8 cellular contexts compared by ENCODE assay signal in genomic region chr12:123149828-123150272, GRCh38. TPM values are rescaled to one million over a fixed set of nuclear protein-coding genes. Genes with fewer than 3 reads are reported as not detected.
DNase-seq lines count a peak whose midpoint lies in the region; ATAC-seq, FAIRE-seq and TF ChIP-seq lines count a peak whose summit lies in the region.

No MANE protein-coding gene starts in this region.

- H3K4me3 ChIP-seq in HepG2 (replicated peaks in 1 of 3; ENCODE audit: insufficient read depth in 1 of 3, low read depth in 2 of 3, low read length in 3 of 3): peak overlapping the region; percentile 72 to 98 (median 95)
- peak overlapping the region; percentile 65 to 85 for H3K4me3 ChIP-seq in tibial artery

- H3K4me1 Mint-ChIP-seq in T-helper 2 cell treated with Interferon-gamma antibody and Interleukin-4, amounts not matched to agents 5 μg/mL and 100 μg/mL, for 36 hours (ENCODE audit: low read depth): peaks cover 24% of the 10 kb centered on the region
- peaks cover 31% of the 10 kb centered on the region for H3K4me1 Mint-ChIP-seq in brain

- H3K4me3 Mint-ChIP-seq in T-helper 2 cell treated with Interferon-gamma antibody and Interleukin-4, amounts not matched to agents 5 μg/mL and 100 μg/mL, for 36 hours: peak overlapping the region; percentile 84
- peak overlapping the region; percentile 75 to 81 (median 80) for H3K4me3 Mint-ChIP-seq in brain

- H3K4me1 ChIP-seq in HepG2 (ENCODE audit: insufficient read depth, low read length): peaks cover 71% of the 10 kb centered on the region
- H3K4me1 ChIP-seq in tibial artery: peaks cover 0 to 19% (median 19%) of the 10 kb centered on the region in 4 donors

- peaks cover 38% of the 10 kb centered on the region for H3K79me2 ChIP-seq in HepG2 (ENCODE audit: insufficient read depth, low read length)

- TF ChIP-seq POLR2A in HepG2 (IDR thresholded peaks at IDR 0.05; ENCODE audit: insufficient read depth in 1 of 2, low read depth in 2 of 2, low read length in 2 of 2): no peak

- CTCF ChIA-PET in HepG2 (lab: Yijun Ruan, JAX; ENCODE audit: low intra/inter-chr PET ratio, low total read pairs): no interaction called here

- H3K27ac ChIP-seq in HepG2 (ENCODE audit: extremely low read length, insufficient read depth, low read length): peak overlapping the region; percentile 49
- H3K27ac ChIP-seq in tibial artery: peak overlapping the region; percentile 76 to 81

- H3K36me3 ChIP-seq in HepG2 (replicated peaks in 1 of 2; ENCODE audit: control insufficient read depth in 1 of 2, insufficient read depth in 2 of 2, low read length in 2 of 2) (no peaks in the 10 kb centered on the region), tibial artery (no peaks in the 10 kb centered on the region)

- intact Hi-C loops in HepG2 (cut with micrococcal nuclease; ENCODE audit: unreplicated experiment): loop anchor here (5.0 kb wide), 1 partner anchor 108 kb away; no protein-coding TSS in a partner anchor
- intact Hi-C loops in tibial artery (cut with DNase I; ENCODE audit: low total_unique reads): loop anchor here (2.0 to 10.0 kb wide), 4 partner anchors 85 to 165 kb away; partner anchors contain the start of genes ARL6IP4, MPHOSPH9 and MTRFR

- POLR2A ChIA-PET in HepG2 (lab: Yijun Ruan, JAX): interaction anchor here (0.6 to 1.7 kb wide), 3 partner anchors 9 to 23 kb away, joined by 4 to 9 read pairs (median 4); no protein-coding TSS in a partner anchor

- peaks cover 15% of the 10 kb centered on the region for H3K36me3 Mint-ChIP-seq in T-helper 2 cell treated with Interferon-gamma antibody and Interleukin-4, amounts not matched to agents 5 μg/mL and 100 μg/mL, for 36 hours (ENCODE audit: low read depth)
- H3K36me3 Mint-ChIP-seq in brain: peaks cover 7% of the 10 kb centered on the region

- TF ChIP-seq EP300 in HepG2 (IDR thresholded peaks at IDR 0.05; ENCODE audit: low read depth in 2 of 2, low read length in 2 of 2) (no peak), HepG2 (CRISPR knock-in tag; IDR thresholded peaks at IDR 0.05; ENCODE audit: borderline replicate concordance) (no peak)

- no peak for DNase-seq in T-helper 2 cell treated with Interferon-gamma antibody and Interleukin-4, amounts not matched to agents 5 μg/mL and 100 μg/mL, for 36 hours (ENCODE audit: low spot score)
- DNase-seq in T-helper 2 cell (no peak), HepG2 (ENCODE audit: low spot score) (no peak), tibial artery (no peak), GF-D8 (lab: John Stamatoyannopoulos, UW) (no peak), middle frontal gyrus (ENCODE audit: extremely low spot score, low spot score) (no peak), DMS 273 treated with DMSO at 0.1 percent for 48 hours (lab: John Stamatoyannopoulos, UW) (no peak)

- no peak for FAIRE-seq in HepG2 (lab: Jason Lieb, UNC)

- 2% methylated on average over 7 of the region's 16 CpGs for WGBS in HepG2 (ENCODE audit: low lambda C conversion rate)

- H3K27ac Mint-ChIP-seq in T-helper 2 cell treated with Interferon-gamma antibody and Interleukin-4, amounts not matched to agents 5 μg/mL and 100 μg/mL, for 36 hours: peak overlapping the region; percentile 16
- H3K27ac Mint-ChIP-seq in brain: peak overlapping the region; percentile 28 to 84 (median 78)

- no peaks in the 10 kb centered on the region for H3K9me3 ChIP-seq in HepG2 (ENCODE audit: low read length)
- H3K9me3 ChIP-seq in tibial artery: no peaks in the 10 kb centered on the region

- H3K27me3 Mint-ChIP-seq in T-helper 2 cell treated with Interferon-gamma antibody and Interleukin-4, amounts not matched to agents 5 μg/mL and 100 μg/mL, for 36 hours (ENCODE audit: low read depth): peaks cover 22% of the 10 kb centered on the region
- H3K27me3 Mint-ChIP-seq in brain: peaks cover 6% of the 10 kb centered on the region

- BruUV-seq in HepG2 (replicated peaks; lab: Mats Ljungman, UMichigan): TSS peak; percentile 45

- H2AFZ ChIP-seq in HepG2 (ENCODE audit: low read length): no peak overlapping the region

- peak overlapping the region; percentile 90 for H3K4me2 ChIP-seq in HepG2 (ENCODE audit: low read depth, low read length)

- H3K9me3 Mint-ChIP-seq in T-helper 2 cell treated with Interferon-gamma antibody and Interleukin-4, amounts not matched to agents 5 μg/mL and 100 μg/mL, for 36 hours: no peaks in the 10 kb centered on the region
- no peaks in the 10 kb centered on the region for H3K9me3 Mint-ChIP-seq in brain

- H3K27me3 ChIP-seq in HepG2 (ENCODE audit: control insufficient read depth in 1 of 2, insufficient read depth in 2 of 2, low read length in 2 of 2): no peaks in the 10 kb centered on the region
- no peaks in the 10 kb centered on the region for H3K27me3 ChIP-seq in tibial artery

- TF ChIP-seq CTCF in brain (conservative IDR thresholded peaks at IDR 0.05): no peak
- TF ChIP-seq CTCF in HepG2 (CRISPR knock-in tag; IDR thresholded peaks at IDR 0.05): no peak
- TF ChIP-seq CTCF in tibial artery (IDR thresholded peaks at IDR 0.05): no peak

- no peaks in the 10 kb centered on the region for H4K20me1 ChIP-seq in HepG2 (ENCODE audit: insufficient read depth, low read length)

- H3K9ac ChIP-seq in HepG2 (ENCODE audit: insufficient read depth, low read depth, low read length): peak overlapping the region; percentile 85

- in situ Hi-C loops in HepG2 (cut with HindIII; ENCODE audit: extremely low pct_ligation_motif_present, low pct_unique_long_range_greater_than_20kb): no loop called here

- peak; percentile 29 for ATAC-seq in HepG2

- no peak for TF ChIP-seq RAD21 in HepG2 (CRISPR knock-in tag; IDR thresholded peaks at IDR 0.05)

TF ChIP-seq in HepG2, 621 proteins besides CTCF, POLR2A, EP300 and RAD21 (continues in another document):
- TF ChIP-seq TCF7 (IDR thresholded peaks at IDR 0.05; ENCODE audit: low read depth) (peak; percentile 63; the same call in 1 of the 2 replicates), ZNF891 (CRISPR knock-in tag; IDR thresholded peaks at IDR 0.05) (0 out of 2 replicates have a peak, but pooled peaks have one; percentile 38), ZBTB49 (CRISPR knock-in tag; IDR thresholded peaks at IDR 0.05; ENCODE audit: borderline replicate concordance) (no peak), UBTF (CRISPR knock-in tag; IDR thresholded peaks at IDR 0.05) (0 out of 2 replicates have a peak, but pooled peaks have one; percentile 10)

RNA-seq across cellular contexts. Expression of gene PITPNM2, which starts 1.0 kb away (rescaled TPM):
- polyA plus RNA-seq in brain (ENCODE audit: insufficient read depth, low read depth, low replicate concordance): 9.0 TPM
- 4.2 and 4.7 TPM in 2 replicates for total RNA-seq in HepG2 (2016; rRNA removed; fragmentation: Illumina TruSeq; extraction: Trizol)
- total RNA-seq in HepG2 (2016; cell fraction: cytosol; rRNA removed; fragmentation: Illumina TruSeq; extraction: Trizol; ENCODE audit: low read depth): 2.8 and 3.0 TPM in 2 replicates
- total RNA-seq in HepG2 (2016; cell fraction: insoluble cytoplasmic fraction; rRNA removed; fragmentation: Illumina TruSeq; extraction: Trizol): 4.4 and 4.6 TPM in 2 replicates
- total RNA-seq in HepG2 (2016; cell fraction: membrane; rRNA removed; fragmentation: Illumina TruSeq; extraction: Trizol): 4.6 and 5.9 TPM in 2 replicates
- 8.8 and 10.6 TPM in 2 replicates for total RNA-seq in HepG2 (2016; cell fraction: nucleus; rRNA removed; fragmentation: Illumina TruSeq; extraction: Trizol)
- 5.3 TPM in 2 replicates for polyA plus RNA-seq in HepG2 (2011; rRNA removed)
- polyA plus RNA-seq in HepG2 (2011; cell fraction: cytosol; rRNA removed): 1.9 and 2.8 TPM in 2 replicates
- polyA plus RNA-seq in HepG2 (2011; cell fraction: nucleus; rRNA removed): 29.2 and 36.9 TPM in 2 replicates
- 4.9 and 8.6 TPM in 2 replicates for polyA plus RNA-seq in HepG2 (2012)
- polyA plus RNA-seq in HepG2 (2016; cell fraction: cytosol; fragmentation: Illumina TruSeq; extraction: Trizol; ENCODE audit: low read depth): 2.0 and 2.7 TPM in 2 replicates
- polyA plus RNA-seq in HepG2 (2016; cell fraction: insoluble cytoplasmic fraction; fragmentation: Illumina TruSeq; extraction: Trizol; ENCODE audit: low read depth): 4.0 and 5.3 TPM in 2 replicates
- polyA plus RNA-seq in HepG2 (2016; cell fraction: membrane; fragmentation: Illumina TruSeq; extraction: Trizol; ENCODE audit: low read depth): 3.2 and 3.3 TPM in 2 replicates
- polyA plus RNA-seq in HepG2 (2016; cell fraction: nucleus; fragmentation: Illumina TruSeq; extraction: Trizol; ENCODE audit: insufficient read depth, low read depth): 22.7 and 28.3 TPM in 2 replicates
- polyA minus RNA-seq in HepG2 (2011; rRNA and poly(A)+ RNA removed; ENCODE audit: low replicate concordance): 9.4 and 13.8 TPM in 2 replicates
- 4.8 and 6.2 TPM in 2 replicates for polyA minus RNA-seq in HepG2 (2011; cell fraction: cytosol; rRNA and poly(A)+ RNA removed)
- polyA minus RNA-seq in HepG2 (2011; cell fraction: nucleus; rRNA and poly(A)+ RNA removed): 17.6 and 22.1 TPM in 2 replicates
